Comparison of ENCODE assay signal across 14 cellular contexts in the genomic region with DNA sequence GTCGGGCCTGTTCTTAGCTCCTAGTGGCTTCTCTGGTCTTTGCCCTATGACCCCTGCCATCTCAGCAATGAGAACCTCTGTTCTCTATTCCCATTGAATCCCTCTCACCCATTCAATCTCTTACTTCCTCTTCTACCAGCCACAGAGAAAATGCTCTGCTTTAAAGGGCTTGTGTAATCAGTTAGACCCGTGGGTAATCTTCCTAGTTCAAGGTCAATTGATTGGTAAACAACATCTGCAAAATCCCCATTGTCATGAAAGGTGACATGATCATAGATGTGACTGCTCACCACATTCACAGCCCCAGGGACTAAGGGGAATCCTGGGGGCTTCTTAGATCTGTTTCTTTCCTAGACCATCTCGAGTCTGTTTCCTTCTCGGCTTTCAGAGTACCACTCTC. TPM values are rescaled to one million over a fixed set of nuclear protein-coding genes. Genes with fewer than 3 reads are reported as not detected.
DNase-seq lines count a peak whose midpoint lies in the region; ATAC-seq and TF ChIP-seq lines count a peak whose summit lies in the region.
"Had no signal": no experiment of that assay in that cellular context is flagged by ENCODE, and none has a peak within 500 bp of the region (broad histone marks: within the 10 kb centered on the region; RNA-seq: fewer than 3 reads in every experiment).

No MANE protein-coding gene starts in this region.

- peaks cover 0 to 2% of the 10 kb centered on the region in 2 donors for H3K36me3 Mint-ChIP-seq in activated T-cell treated with anti-CD3 and anti-CD28 coated beads, Interleukin-2, amount 50 U/mL, for 72 hours (ENCODE audit: insufficient read depth in 2 of 2)
- H3K36me3 Mint-ChIP-seq in stimulated activated naive B cell treated with anti-CD40 and anti-IgM and Interleukin-4, amounts not matched to agents 10 μg/mL and 1 μg/mL and 100 μg/mL, for 72 hours: no peaks in the 10 kb centered on the region
- no peaks in the 10 kb centered on the region for H3K36me3 Mint-ChIP-seq in CD4-positive, alpha-beta memory T cell
- no peaks in the 10 kb centered on the region for H3K36me3 Mint-ChIP-seq in natural killer cell
- H3K36me3 Mint-ChIP-seq: type B pancreatic cell had no signal

- peaks cover 50% of the 10 kb centered on the region for H3K4me1 Mint-ChIP-seq in activated T-cell treated with anti-CD3 and anti-CD28 coated beads, Interleukin-2, amount 50 U/mL, for 72 hours (ENCODE audit: low read depth)
- peaks cover 17% of the 10 kb centered on the region in 2 donors for H3K4me1 Mint-ChIP-seq in stimulated activated naive B cell treated with anti-CD40 and anti-IgM and Interleukin-4, amounts not matched to agents 10 μg/mL and 1 μg/mL and 100 μg/mL, for 72 hours
- peaks cover 0 to 4% (median 0%) of the 10 kb centered on the region in 4 donors for H3K4me1 Mint-ChIP-seq in CD4-positive, alpha-beta memory T cell
- H3K4me1 Mint-ChIP-seq in natural killer cell: no peaks in the 10 kb centered on the region

- H3K27ac ChIP-seq in CD4-positive, alpha-beta memory T cell (ENCODE audit: low read depth, low read length): no peak overlapping the region

- POLR2A ChIA-PET in CD4-positive, alpha-beta memory T cell (lab: Charles Lee; ENCODE audit: partially characterized antibody): no interaction called here

- H3K4me3 ChIP-seq in CD4-positive, alpha-beta memory T cell (ENCODE audit: low read length in 2 of 2): no peak overlapping the region

- H3K36me3 ChIP-seq in CD4-positive, alpha-beta memory T cell (ENCODE audit: insufficient read depth, low read length): no peaks in the 10 kb centered on the region

- peak overlapping the region; percentile 9 for H3K27ac Mint-ChIP-seq in activated T-cell treated with anti-CD3 and anti-CD28 coated beads, Interleukin-2, amount 50 U/mL, for 72 hours
- peak overlapping the region; percentile 10 for H3K27ac Mint-ChIP-seq in stimulated activated naive B cell treated with anti-CD40 and anti-IgM and Interleukin-4, amounts not matched to agents 10 μg/mL and 1 μg/mL and 100 μg/mL, for 72 hours
- H3K27ac Mint-ChIP-seq in CD4-positive, alpha-beta memory T cell: peak overlapping the region in 1 of 7 donors; percentile 84
- no peak overlapping the region for H3K27ac Mint-ChIP-seq in natural killer cell
- H3K27ac Mint-ChIP-seq: nephron, type B pancreatic cell had no signal

- H3K9me3 ChIP-seq in CD4-positive, alpha-beta memory T cell (ENCODE audit: control insufficient read depth in 1 of 2, low read length in 2 of 2): no peaks in the 10 kb centered on the region

- CTCF ChIA-PET in CD4-positive, alpha-beta memory T cell (lab: Charles Lee; ENCODE audit: partially characterized antibody): interaction anchor here (16.6 kb wide), 1 partner anchor 50 kb away, joined by 447 read pairs; no protein-coding TSS in a partner anchor

- no peak for ATAC-seq in activated T-cell treated with anti-CD3 and anti-CD28 coated beads, Interleukin-2, amount 50 U/mL, for 72 hours (replicated peaks in 1 of 2)
- ATAC-seq in HG02588 (IDR thresholded peaks at IDR 0.05; ENCODE audit: unreplicated experiment) (peak; percentile 57), natural killer cell (no peak)
- peak; percentile 88 to 91 for ATAC-seq in stimulated activated naive B cell treated with anti-CD40 and anti-IgM and Interleukin-4, amounts not matched to agents 10 μg/mL and 1 μg/mL and 100 μg/mL, for 72 hours (replicated peaks)

- TF ChIP-seq CTCF in natural killer cell (IDR thresholded peaks at IDR 0.05): no peak

- intact Hi-C loops in CD4-positive, alpha-beta memory T cell (cut with micrococcal nuclease): no loop called here
- intact Hi-C loops in natural killer cell (cut with micrococcal nuclease): no loop called here

- H3K4me3 Mint-ChIP-seq in activated T-cell treated with anti-CD3 and anti-CD28 coated beads, Interleukin-2, amount 50 U/mL, for 72 hours: peak overlapping the region; percentile 2 to 42
- H3K4me3 Mint-ChIP-seq in stimulated activated naive B cell treated with anti-CD40 and anti-IgM and Interleukin-4, amounts not matched to agents 10 μg/mL and 1 μg/mL and 100 μg/mL, for 72 hours: peak overlapping the region in 1 of 2 donors; percentile 31
- H3K4me3 Mint-ChIP-seq in CD4-positive, alpha-beta memory T cell: no peak overlapping the region
- no peak overlapping the region for H3K4me3 Mint-ChIP-seq in natural killer cell
- H3K4me3 Mint-ChIP-seq: nephron, type B pancreatic cell had no signal

- no peaks in the 10 kb centered on the region for H3K27me3 ChIP-seq in CD4-positive, alpha-beta memory T cell (ENCODE audit: insufficient read depth, low read length)

- H3K9me3 Mint-ChIP-seq in activated T-cell treated with anti-CD3 and anti-CD28 coated beads, Interleukin-2, amount 50 U/mL, for 72 hours: no peaks in the 10 kb centered on the region
- H3K9me3 Mint-ChIP-seq in stimulated activated naive B cell treated with anti-CD40 and anti-IgM and Interleukin-4, amounts not matched to agents 10 μg/mL and 1 μg/mL and 100 μg/mL, for 72 hours: no peaks in the 10 kb centered on the region
- peaks cover 0 to 2% (median 0%) of the 10 kb centered on the region in 8 donors for H3K9me3 Mint-ChIP-seq in CD4-positive, alpha-beta memory T cell
- no peaks in the 10 kb centered on the region for H3K9me3 Mint-ChIP-seq in natural killer cell
- H3K9me3 Mint-ChIP-seq: nephron, type B pancreatic cell had no signal

- no peak for DNase-seq in activated T-cell treated with anti-CD3 and anti-CD28 coated beads, Interleukin-2, amount 50 U/mL, for 72 hours
- no peak for DNase-seq in activated T-cell treated with anti-CD3 and anti-CD28 coated beads, Interleukin-2, amount 50 U/mL, for 48 hours
- DNase-seq in MV-4-11 (lab: John Stamatoyannopoulos, UW) (peak; percentile 78), Ammon's horn (ENCODE audit: low spot score) (no peak), natural killer cell (no peak)
- DNase-seq in stimulated activated naive B cell treated with anti-CD40 and anti-IgM and Interleukin-4, amounts not matched to agents 10 μg/mL and 1 μg/mL and 100 μg/mL, for 72 hours: peak; percentile 51
- no peak for DNase-seq in CD4-positive, alpha-beta memory T cell
- DNase-seq: EL, foreskin melanocyte, NCI-H2107 had no signal

- H3K27me3 Mint-ChIP-seq in activated T-cell treated with anti-CD3 and anti-CD28 coated beads, Interleukin-2, amount 50 U/mL, for 72 hours (ENCODE audit: low read depth): no peaks in the 10 kb centered on the region
- H3K27me3 Mint-ChIP-seq in stimulated activated naive B cell treated with anti-CD40 and anti-IgM and Interleukin-4, amounts not matched to agents 10 μg/mL and 1 μg/mL and 100 μg/mL, for 72 hours: peaks cover 43 to 64% of the 10 kb centered on the region in 2 donors
- no peaks in the 10 kb centered on the region for H3K27me3 Mint-ChIP-seq in CD4-positive, alpha-beta memory T cell
- peaks cover 4 to 6% of the 10 kb centered on the region in 2 donors for H3K27me3 Mint-ChIP-seq in natural killer cell (ENCODE audit: low read depth in 2 of 2)

- no peaks in the 10 kb centered on the region for H3K4me1 ChIP-seq in CD4-positive, alpha-beta memory T cell (ENCODE audit: insufficient read depth, low read length)

RNA-seq across cellular contexts. Expression of gene CCDC197, which starts 7.2 kb away (rescaled TPM):
- 1 to 10 TPM; 1.6 to 2.2 TPM for total RNA-seq in activated T-cell treated with anti-CD3 and anti-CD28 coated beads, Interleukin-2, amount 50 U/mL, for 72 hours
- not detected for total RNA-seq in CD4-positive, alpha-beta memory T cell
- polyA plus RNA-seq in CD4-positive, alpha-beta memory T cell: not detected
- not detected for total RNA-seq in natural killer cell
- polyA plus RNA-seq: keratinocyte had no signal

RNA-seq across cellular contexts. Expression of gene ASB2, which starts 13.6 kb away (rescaled TPM):
- total RNA-seq in activated T-cell treated with anti-CD3 and anti-CD28 coated beads, Interleukin-2, amount 50 U/mL, for 72 hours: 10 to 100 TPM; 43.3 to 45.6 TPM
- total RNA-seq in CD4-positive, alpha-beta memory T cell: 10 to 100 TPM; 27.3 to 29.7 TPM
- 1 to 10 TPM in 1 of 2 donors, under 1 TPM in 1; 0.87 to 2.3 TPM for polyA plus RNA-seq in CD4-positive, alpha-beta memory T cell
- 1 to 10 TPM; 3.7 to 7.2 (median 4.8) TPM for total RNA-seq in natural killer cell

RNA-seq across cellular contexts. Expression of gene OTUB2, which starts 36.2 kb away (rescaled TPM):
- 1 to 10 TPM; 1.9 to 2.1 TPM for total RNA-seq in activated T-cell treated with anti-CD3 and anti-CD28 coated beads, Interleukin-2, amount 50 U/mL, for 72 hours
- under 1 TPM; 0.42 to 0.67 TPM for total RNA-seq in CD4-positive, alpha-beta memory T cell
- 1 to 10 TPM in 1 of 2 donors, under 1 TPM in 1; 0.19 to 1.1 TPM for polyA plus RNA-seq in CD4-positive, alpha-beta memory T cell
- total RNA-seq in natural killer cell: under 1 TPM in 2 of 3 donors, not detected in 1; 0.09 to 0.13 TPM

Comparison
In these comparisons a context has a peak if more than half of its experiments do, and no peak if none do; other contexts are left out.
1. ATAC-seq: peak in HG02588 (single experiment) and stimulated activated naive B cell treated with anti-CD40 and anti-IgM and Interleukin-4, amounts not matched to agents 10 μg/mL and 1 μg/mL and 100 μg/mL, for 72 hours (2 of 2); none in activated T-cell treated with anti-CD3 and anti-CD28 coated beads, Interleukin-2, amount 50 U/mL, for 72 hours (0 of 2) and natural killer cell (0 of 3).
2. DNase-seq: peak in MV-4-11 (single experiment) and stimulated activated naive B cell treated with anti-CD40 and anti-IgM and Interleukin-4, amounts not matched to agents 10 μg/mL and 1 μg/mL and 100 μg/mL, for 72 hours (single experiment); none in activated T-cell treated with anti-CD3 and anti-CD28 coated beads, Interleukin-2, amount 50 U/mL, for 72 hours (0 of 2), activated T-cell treated with anti-CD3 and anti-CD28 coated beads, Interleukin-2, amount 50 U/mL, for 48 hours (0 of 2), Ammon's horn (single experiment), CD4-positive, alpha-beta memory T cell (0 of 5) and natural killer cell (single experiment).
3. H3K27ac Mint-ChIP-seq: peak in activated T-cell treated with anti-CD3 and anti-CD28 coated beads, Interleukin-2, amount 50 U/mL, for 72 hours (single experiment) and stimulated activated naive B cell treated with anti-CD40 and anti-IgM and Interleukin-4, amounts not matched to agents 10 μg/mL and 1 μg/mL and 100 μg/mL, for 72 hours (single experiment); none in natural killer cell (0 of 2).
4. H3K4me3 Mint-ChIP-seq: peak in activated T-cell treated with anti-CD3 and anti-CD28 coated beads, Interleukin-2, amount 50 U/mL, for 72 hours (2 of 2); none in CD4-positive, alpha-beta memory T cell (0 of 8) and natural killer cell (single experiment).